In the genomic region with DNA sequence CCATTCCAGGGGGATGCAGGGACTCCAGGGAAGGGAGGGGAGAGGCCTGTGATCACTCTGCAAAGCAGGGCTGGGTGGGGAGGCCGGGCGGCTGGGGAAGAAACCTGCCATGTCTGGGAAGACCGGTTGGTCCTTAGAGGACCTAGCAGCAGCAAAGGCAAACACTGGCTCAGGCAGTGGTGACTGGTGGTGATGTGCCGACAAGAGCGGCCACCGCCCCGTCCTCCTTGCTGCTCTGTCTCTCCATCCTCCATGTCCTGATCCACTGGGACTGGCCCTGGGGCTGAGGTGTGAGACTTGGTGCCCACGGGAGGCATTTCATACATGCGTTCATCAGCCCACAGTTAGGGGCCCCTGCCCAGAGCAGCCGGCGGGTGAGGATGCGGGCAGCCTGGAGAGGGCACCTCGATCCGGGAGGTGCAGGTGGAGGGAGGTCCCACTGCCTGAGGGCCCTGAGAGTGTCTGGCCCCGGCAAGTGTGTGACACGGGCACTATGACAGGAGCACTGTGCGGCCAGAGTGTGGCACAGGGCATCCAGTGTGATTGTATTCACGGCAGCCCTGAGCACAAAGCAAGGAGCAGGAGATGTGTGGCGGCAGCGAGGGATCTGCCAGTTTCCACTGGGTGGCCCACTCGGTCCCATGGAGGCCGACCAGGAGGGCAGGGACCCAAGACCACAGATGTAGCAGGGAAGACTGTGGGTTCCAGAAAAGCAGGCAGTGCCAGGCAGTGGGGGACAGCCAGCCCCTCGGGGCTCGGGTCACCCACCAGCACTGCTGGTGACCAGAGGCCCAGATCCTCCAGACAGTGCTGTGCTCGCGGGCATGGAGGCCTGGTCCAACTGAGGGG, we compare ENCODE assay signal across 24 cellular contexts.
"Had no signal": no experiment of that assay in that cellular context is flagged by ENCODE, and none has a peak within 500 bp of the region (broad histone marks: within the 10 kb centered on the region; RNA-seq: fewer than 3 reads in every experiment).

No MANE protein-coding gene starts in this region.

- H3K36me3 ChIP-seq: gastrocnemius medialis, transverse colon had no signal

- H3K36me3 Mint-ChIP-seq: natural killer cell had no signal

- H3K9me3 Mint-ChIP-seq: memory B cell, mesothelial cell of epicardium, natural killer cell had no signal

- H3K27me3 Mint-ChIP-seq: memory B cell had no signal

- H3K4me3 Mint-ChIP-seq: memory B cell, mesothelial cell of epicardium, natural killer cell had no signal

- H3K27me3 ChIP-seq: dorsolateral prefrontal cortex, esophagus muscularis mucosa, gastrocnemius medialis, heart right ventricle, neutrophil, right atrium auricular region, sigmoid colon, stomach, transverse colon had no signal

- H3K27ac Mint-ChIP-seq: memory B cell, mesothelial cell of epicardium had no signal

- ATAC-seq: gastrocnemius medialis, heart right ventricle, left cardiac atrium, lower lobe of right lung, natural killer cell had no signal

- DNase-seq: cortex of kidney; dorsolateral prefrontal cortex; effector memory CD4-positive, alpha-beta T cell; gastrocnemius medialis; left cardiac atrium; left ventricle myocardium inferior; lower lobe of right lung; natural killer cell; sigmoid colon; stimulated activated CD4-positive, alpha-beta T cell treated with anti-CD3 and anti-CD28 coated beads, Interleukin-2, amount 100 ng/mL, for 24 hours; stimulated activated CD4-positive, alpha-beta T cell treated with anti-CD3 and anti-CD28 coated beads, Interleukin-4, amount 100 ng/mL, for 4 hours; stimulated activated naive CD4-positive, alpha-beta T cell; stomach; substantia nigra; transverse colon had no signal

- H3K27ac ChIP-seq: epithelial cell of prostate, esophagus muscularis mucosa, heart right ventricle, left ventricle myocardium inferior, lower lobe of right lung, neutrophil, right atrium auricular region, sigmoid colon, stomach, thoracic aorta, transverse colon had no signal

- H3K4me1 Mint-ChIP-seq: mesothelial cell of epicardium had no signal

- H3K9me3 ChIP-seq: esophagus muscularis mucosa, gastrocnemius medialis, heart right ventricle, left ventricle myocardium inferior, lower lobe of right lung, neutrophil, right atrium auricular region, sigmoid colon, stomach, thoracic aorta, transverse colon had no signal

- H3K4me3 ChIP-seq: dorsolateral prefrontal cortex, esophagus muscularis mucosa, gastrocnemius medialis, heart right ventricle, left ventricle myocardium inferior, lower lobe of right lung, right atrium auricular region, sigmoid colon, skin epidermis, stomach, thoracic aorta, transverse colon had no signal
